Comparison of ENCODE assay signal across 1 cellular context in genomic region chr11:72969894-72970335, GRCh38.
TF ChIP-seq lines count a peak whose summit lies in the region.

No MANE protein-coding gene starts in this region.

TF ChIP-seq in SK-N-SH, 30 proteins besides CTCF, POLR2A, EP300 and RAD21 (continued from another document):
- TF ChIP-seq, protein P1, sequence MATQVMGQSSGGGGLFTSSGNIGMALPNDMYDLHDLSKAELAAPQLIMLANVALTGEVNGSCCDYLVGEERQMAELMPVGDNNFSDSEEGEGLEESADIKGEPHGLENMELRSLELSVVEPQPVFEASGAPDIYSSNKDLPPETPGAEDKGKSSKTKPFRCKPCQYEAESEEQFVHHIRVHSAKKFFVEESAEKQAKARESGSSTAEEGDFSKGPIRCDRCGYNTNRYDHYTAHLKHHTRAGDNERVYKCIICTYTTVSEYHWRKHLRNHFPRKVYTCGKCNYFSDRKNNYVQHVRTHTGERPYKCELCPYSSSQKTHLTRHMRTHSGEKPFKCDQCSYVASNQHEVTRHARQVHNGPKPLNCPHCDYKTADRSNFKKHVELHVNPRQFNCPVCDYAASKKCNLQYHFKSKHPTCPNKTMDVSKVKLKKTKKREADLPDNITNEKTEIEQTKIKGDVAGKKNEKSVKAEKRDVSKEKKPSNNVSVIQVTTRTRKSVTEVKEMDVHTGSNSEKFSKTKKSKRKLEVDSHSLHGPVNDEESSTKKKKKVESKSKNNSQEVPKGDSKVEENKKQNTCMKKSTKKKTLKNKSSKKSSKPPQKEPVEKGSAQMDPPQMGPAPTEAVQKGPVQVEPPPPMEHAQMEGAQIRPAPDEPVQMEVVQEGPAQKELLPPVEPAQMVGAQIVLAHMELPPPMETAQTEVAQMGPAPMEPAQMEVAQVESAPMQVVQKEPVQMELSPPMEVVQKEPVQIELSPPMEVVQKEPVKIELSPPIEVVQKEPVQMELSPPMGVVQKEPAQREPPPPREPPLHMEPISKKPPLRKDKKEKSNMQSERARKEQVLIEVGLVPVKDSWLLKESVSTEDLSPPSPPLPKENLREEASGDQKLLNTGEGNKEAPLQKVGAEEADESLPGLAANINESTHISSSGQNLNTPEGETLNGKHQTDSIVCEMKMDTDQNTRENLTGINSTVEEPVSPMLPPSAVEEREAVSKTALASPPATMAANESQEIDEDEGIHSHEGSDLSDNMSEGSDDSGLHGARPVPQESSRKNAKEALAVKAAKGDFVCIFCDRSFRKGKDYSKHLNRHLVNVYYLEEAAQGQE (IDR thresholded peaks at IDR 0.05; ENCODE audit: low read depth, low read length): no peak
- TF ChIP-seq GATA2 (CRISPR knock-in tag; IDR thresholded peaks at IDR 0.05) (no peak), CHD2 (IDR thresholded peaks at IDR 0.05; ENCODE audit: low read length, partially characterized antibody) (no peak), RFX5 (IDR thresholded peaks at IDR 0.05; ENCODE audit: low read length) (no peak), POLR2AphosphoS5 (IDR thresholded peaks at IDR 0.05; ENCODE audit: low read depth, low read length) (peak; percentile 49; the same call in 1 of the 2 replicates), IRF3 (IDR thresholded peaks at IDR 0.05; ENCODE audit: low read depth, low read length) (no peak)
